In genomic region chr15:42062284-42062806, GRCh38 we compare ENCODE assay signal across 20 cellular contexts. TPM values are rescaled to one million over a fixed set of nuclear protein-coding genes. Genes with fewer than 3 reads are reported as not detected.
DNase-seq lines count a peak whose midpoint lies in the region; ATAC-seq lines count a peak whose summit lies in the region.
"Had no signal": no experiment of that assay in that cellular context is flagged by ENCODE, and none has a peak within 500 bp of the region (broad histone marks: within the 10 kb centered on the region; RNA-seq: fewer than 3 reads in every experiment).

No MANE protein-coding gene starts in this region.

- peaks cover 0 to 4% of the 10 kb centered on the region in 2 experiments for H3K4me1 ChIP-seq in trophoblast cell (ENCODE audit: control insufficient read depth in 1 of 2, insufficient read depth in 2 of 2, low read length in 2 of 2)

- H3K18ac ChIP-seq in trophoblast cell (ENCODE audit: low read length) = no peak overlapping the region

- no peaks in the 10 kb centered on the region for H3K9me3 ChIP-seq in trophoblast cell (ENCODE audit: insufficient read depth, low read depth, low read length)
- H3K9me3 ChIP-seq: A549, Caco-2 had no signal

- no peaks in the 10 kb centered on the region for H3K36me3 ChIP-seq in trophoblast cell (ENCODE audit: control insufficient read depth in 1 of 2, insufficient read depth in 2 of 2, low read length in 2 of 2)

- H3K79me1 ChIP-seq in trophoblast cell (ENCODE audit: low read length) = peaks cover 2% of the 10 kb centered on the region

- ATAC-seq in left lobe of liver = no peak
- ATAC-seq in GM18511 (IDR thresholded peaks at IDR 0.05; ENCODE audit: unreplicated experiment) = no peak
- ATAC-seq: A549, GM23338 had no signal

- H2BK5ac ChIP-seq in trophoblast cell (ENCODE audit: low read depth, low read length, poor library complexity) = no peak overlapping the region

- no peak overlapping the region for H3K4ac ChIP-seq in trophoblast cell (ENCODE audit: low read depth, low read length)

- H3K27ac ChIP-seq in trophoblast cell (ENCODE audit: low read depth, low read length) = no peak overlapping the region
- H3K27ac ChIP-seq: 22Rv1, A549, C4-2B had no signal

- H3K4me3 ChIP-seq in trophoblast cell (ENCODE audit: low read depth, low read length) = no peak overlapping the region
- H3K4me3 ChIP-seq: A549, GM23338 had no signal

- DNase-seq in activated CD8-positive, alpha-beta memory T cell treated with anti-CD3 and anti-CD28 coated beads, Interleukin-2, amount 50 U/mL, for 48 hours = peak; percentile 30
- DNase-seq in activated CD8-positive, alpha-beta memory T cell treated with anti-CD3 and anti-CD28 coated beads, Interleukin-2, amount 50 U/mL, for 4 hours = no peak
- DNase-seq in left lobe of liver (ENCODE audit: low spot score) = peak; percentile 33
- no peak for DNase-seq in trophoblast cell
- no peak for DNase-seq in medulla oblongata (ENCODE audit: extremely low spot score)
- no peak for DNase-seq in NCI-H146 (lab: John Stamatoyannopoulos, UW)
- DNase-seq: AML-193; Caco-2; CD4-positive, alpha-beta T cell; DMS153; DMS79; GDM1; HCEC 1CT had no signal

- H2BK12ac ChIP-seq in trophoblast cell (ENCODE audit: low read length) = no peak overlapping the region

- H2AFZ ChIP-seq in trophoblast cell (ENCODE audit: insufficient read depth, low read length, poor library complexity) = no peak overlapping the region
- H2AFZ ChIP-seq: GM23338 had no signal

- WGBS in trophoblast cell (ENCODE audit: extremely low coverage, insufficient coverage, insufficient read length) = no CpG with 5 or more reads among the region's 9 CpGs

- H2AK5ac ChIP-seq in trophoblast cell (ENCODE audit: low read length) = no peak overlapping the region

- no peak overlapping the region for H4K8ac ChIP-seq in trophoblast cell (ENCODE audit: low read depth, low read length)

- no peak overlapping the region for H3K23ac ChIP-seq in trophoblast cell (ENCODE audit: low read length)

- H4K12ac ChIP-seq in trophoblast cell (ENCODE audit: low read depth, low read length) = no peak overlapping the region

- H3K4me2 ChIP-seq in trophoblast cell (ENCODE audit: low read length) = no peak overlapping the region
- H3K4me2 ChIP-seq: A549, GM23338 had no signal

- no peaks in the 10 kb centered on the region for H3K27me3 ChIP-seq in trophoblast cell (ENCODE audit: insufficient read depth, low read length)

- H3K9ac ChIP-seq in trophoblast cell (ENCODE audit: low read length) = peak overlapping the region; percentile 54

- no peak overlapping the region for H3K14ac ChIP-seq in trophoblast cell (ENCODE audit: low read length)

- H2BK120ac ChIP-seq in trophoblast cell (ENCODE audit: insufficient read depth, low read length, poor library complexity) = no peak overlapping the region

- no peaks in the 10 kb centered on the region for H3K79me2 ChIP-seq in trophoblast cell (ENCODE audit: control insufficient read depth, insufficient read depth, low read length, poor library complexity)

- no peak overlapping the region for H4K91ac ChIP-seq in trophoblast cell (ENCODE audit: low read depth, low read length)

RNA-seq across cellular contexts. Expression of gene PLA2G4D, which starts 32.0 kb away (rescaled TPM):
- total RNA-seq in left lobe of liver = not detected
- polyA plus RNA-seq in trophoblast cell (2013) = not detected in 2 replicates
- total RNA-seq: Caco-2; CD4-positive, alpha-beta T cell; Daoy had no signal
- polyA plus RNA-seq: A549, BJ had no signal

RNA-seq across cellular contexts. Expression of gene PLA2G4E, which starts 41.5 kb away (rescaled TPM):
- not detected for total RNA-seq in left lobe of liver
- polyA plus RNA-seq in trophoblast cell (2013) = not detected in 2 replicates
- total RNA-seq: CD4-positive, alpha-beta T cell; Daoy; GM23338 had no signal
- polyA plus RNA-seq: BJ, GM23338 had no signal

Comparison
In these comparisons a context has a peak if more than half of its experiments do, and no peak if none do; other contexts are left out.
1. DNase-seq: peak in activated CD8-positive, alpha-beta memory T cell treated with anti-CD3 and anti-CD28 coated beads, Interleukin-2, amount 50 U/mL, for 48 hours (single experiment) and left lobe of liver (single experiment); none in activated CD8-positive, alpha-beta memory T cell treated with anti-CD3 and anti-CD28 coated beads, Interleukin-2, amount 50 U/mL, for 4 hours (single experiment), trophoblast cell (0 of 2), medulla oblongata (single experiment) and NCI-H146 (single experiment).